10 cellular contexts compared by ENCODE assay signal in the genomic region with DNA sequence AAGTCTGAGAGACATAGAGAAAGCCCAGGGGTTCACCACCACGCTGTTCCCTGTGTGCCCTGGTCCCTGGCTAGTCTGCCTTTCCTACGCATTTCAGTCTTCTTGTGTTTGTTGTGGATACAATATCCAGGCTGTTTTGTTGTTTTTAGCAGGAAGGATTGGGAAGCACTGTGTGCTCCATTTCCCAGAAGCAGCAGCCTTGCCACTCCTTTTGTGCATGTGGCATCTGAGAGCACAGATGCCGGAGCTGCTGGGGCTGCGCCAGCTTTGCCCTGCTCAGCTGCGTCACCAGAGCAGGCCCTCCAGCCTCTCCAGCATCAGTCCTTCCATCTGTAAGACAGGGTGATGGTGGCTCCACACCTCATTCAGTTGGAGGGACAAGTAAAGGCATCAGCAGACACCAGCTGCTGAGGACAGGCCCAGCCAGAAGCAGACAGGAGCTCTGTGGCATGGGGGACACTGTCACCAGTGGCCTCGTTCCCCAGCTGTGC.
DNase-seq lines count a peak whose midpoint lies in the region; ATAC-seq, FAIRE-seq and TF ChIP-seq lines count a peak whose summit lies in the region.
"Had no signal": no experiment of that assay in that cellular context is flagged by ENCODE, and none has a peak within 500 bp of the region (broad histone marks: within the 10 kb centered on the region; RNA-seq: fewer than 3 reads in every experiment).

No MANE protein-coding gene starts in this region.

- no peak overlapping the region for H3K27ac Mint-ChIP-seq in osteocyte (ENCODE audit: unreplicated experiment)

- peaks cover 12% of the 10 kb centered on the region for H3K4me1 ChIP-seq in keratinocyte (ENCODE audit: control insufficient read depth, extremely low read depth, insufficient read depth, low read length)
- H3K4me1 ChIP-seq: pancreas had no signal

- H3K27me3 Mint-ChIP-seq in osteocyte (ENCODE audit: unreplicated experiment): peaks cover 37% of the 10 kb centered on the region

- H3K27ac ChIP-seq in keratinocyte (ENCODE audit: control insufficient read depth, insufficient read depth, low read length): no peak overlapping the region
- H3K27ac ChIP-seq: pancreas had no signal

- no peak for FAIRE-seq in keratinocyte (lab: Jason Lieb, UNC)
- FAIRE-seq: pancreas had no signal

- H3K4me2 ChIP-seq in keratinocyte (ENCODE audit: control insufficient read depth, extremely low read depth, insufficient read depth, low read depth, low read length): peak overlapping the region; percentile 4

- H3K9me3 ChIP-seq in keratinocyte (ENCODE audit: control insufficient read depth, low read depth, low read length): no peaks in the 10 kb centered on the region
- H3K9me3 ChIP-seq: pancreas had no signal

- H3K4me3 ChIP-seq in keratinocyte (ENCODE audit: control insufficient read depth in 2 of 3, extremely low read depth in 1 of 3, insufficient read depth in 2 of 3, low read depth in 1 of 3, low read length in 3 of 3): no peak overlapping the region
- H3K4me3 ChIP-seq: pancreas had no signal

- ATAC-seq in HG03108 (IDR thresholded peaks at IDR 0.05; ENCODE audit: unreplicated experiment): no peak
- ATAC-seq: pancreas had no signal

- no peaks in the 10 kb centered on the region for H3K9me1 ChIP-seq in keratinocyte (ENCODE audit: control insufficient read depth, extremely low read depth, insufficient read depth, low read length)

- dilution Hi-C loops in keratinocyte (cut with MboI; ENCODE audit: extremely low pct_ligation_motif_present, low sequenced_read_pairs): no loop called here

- peak; percentile 70 for DNase-seq in AG08395 (ENCODE audit: low spot score)
- DNase-seq in LHCN-M2 (ENCODE audit: low read depth): peak; percentile 84
- peak; percentile 76 for DNase-seq in astrocyte of the hippocampus (ENCODE audit: low read depth, low spot score)
- DNase-seq in keratinocyte (ENCODE audit: low read depth, low spot score): no peak
- no peak for DNase-seq in NCI-H146 (lab: John Stamatoyannopoulos, UW)
- DNase-seq in mesenteric fat pad (ENCODE audit: low spot score): no peak
- DNase-seq in osteocyte (ENCODE audit: extremely low spot score, unreplicated experiment): no peak

- H3K79me2 ChIP-seq in keratinocyte (ENCODE audit: control insufficient read depth, insufficient read depth, low read length): no peaks in the 10 kb centered on the region

- TF ChIP-seq CTCF in keratinocyte (optimal IDR thresholded peaks at IDR 0.05 in 1 of 3, IDR thresholded peaks at IDR 0.05 in 1 of 3, conservative IDR thresholded peaks at IDR 0.05 in 1 of 3; ENCODE audit: extremely low read depth in 1 of 3, insufficient read depth in 2 of 3, low read length in 3 of 3) (no peak), osteocyte (IDR thresholded peaks at IDR 0.05) (no peak)

- H3K9ac ChIP-seq in keratinocyte (ENCODE audit: control insufficient read depth, extremely low read depth, insufficient read depth, low read length): no peak overlapping the region

- peaks cover 17% of the 10 kb centered on the region for H3K27me3 ChIP-seq in keratinocyte (ENCODE audit: control insufficient read depth, extremely low read depth, insufficient read depth, low read length)
- H3K27me3 ChIP-seq: pancreas had no signal

- no peak overlapping the region for H3K4me3 Mint-ChIP-seq in osteocyte (ENCODE audit: unreplicated experiment)
- H3K4me3 Mint-ChIP-seq: activated T-helper 1 cell treated with anti-CD3 and anti-CD28 coated beads, Interleukin-12 subunit alpha, Interleukin-12 subunit beta, Interleukin-2, Interleukin-4 antibody, amounts not matched to agents 30 ng/mL and 10 ng/mL and 1 ng/mL, durations not matched to agents 14 hours and 24 hours and 36 hours had no signal

- no peaks in the 10 kb centered on the region for H3K36me3 Mint-ChIP-seq in osteocyte (ENCODE audit: unreplicated experiment)

- H3K36me3 ChIP-seq in keratinocyte (ENCODE audit: control insufficient read depth in 2 of 2, extremely low read depth in 1 of 2, insufficient read depth in 2 of 2, low read length in 2 of 2): no peaks in the 10 kb centered on the region
- H3K36me3 ChIP-seq: pancreas had no signal

- no peaks in the 10 kb centered on the region for H3K9me3 Mint-ChIP-seq in osteocyte (ENCODE audit: unreplicated experiment)

- H2AFZ ChIP-seq in keratinocyte (ENCODE audit: control insufficient read depth, low read length): peak overlapping the region; percentile 75

- H3K4me1 Mint-ChIP-seq in osteocyte (ENCODE audit: unreplicated experiment): peaks cover 9% of the 10 kb centered on the region

- no peaks in the 10 kb centered on the region for H4K20me1 ChIP-seq in keratinocyte (ENCODE audit: control insufficient read depth, extremely low read depth, insufficient read depth, low read length)

Comparison
In these comparisons a context has a peak if more than half of its experiments do, and no peak if none do; other contexts are left out.
1. DNase-seq: peak in AG08395 (single experiment), LHCN-M2 (single experiment) and astrocyte of the hippocampus (single experiment); none in keratinocyte (single experiment), NCI-H146 (single experiment), mesenteric fat pad (single experiment) and osteocyte (single experiment).